Comparison of ENCODE assay signal across 1 cellular context in genomic region chr19:47430041-47430802, GRCh38.
TF ChIP-seq lines count a peak whose summit lies in the region.

No MANE protein-coding gene starts in this region.

TF ChIP-seq in HepG2, 621 proteins besides CTCF, POLR2A, EP300 and RAD21 (continued from another document and continues in another):
- TF ChIP-seq HDAC6 (IDR thresholded peaks at IDR 0.05; ENCODE audit: low read depth, low read length) (no peak), TSC22D2 (CRISPR knock-in tag; IDR thresholded peaks at IDR 0.05; ENCODE audit: borderline replicate concordance) (peak; percentile 77; the same call in 1 of the 2 replicates), ZNF879 (CRISPR knock-in tag; IDR thresholded peaks at IDR 0.05) (0 out of 2 replicates have a peak, but pooled peaks have one; percentile 28), ATF7 (IDR thresholded peaks at IDR 0.05) (no peak), ATF7 (CRISPR knock-in tag; IDR thresholded peaks at IDR 0.05) (no peak), PRDM10 (CRISPR knock-in tag; IDR thresholded peaks at IDR 0.05; ENCODE audit: low read depth) (0 out of 2 replicates have a peak, but pooled peaks have one; percentile 27), UBTF (CRISPR knock-in tag; IDR thresholded peaks at IDR 0.05) (peak; percentile 93), GTF3A (CRISPR knock-in tag; conservative IDR thresholded peaks at IDR 0.05) (no peak), ZMYM2 (CRISPR knock-in tag; IDR thresholded peaks at IDR 0.05) (0 out of 2 replicates have a peak, but pooled peaks have one; percentile 26), ARID5B (CRISPR knock-in tag; IDR thresholded peaks at IDR 0.05) (peak; percentile 47), ZNF781 (CRISPR knock-in tag; IDR thresholded peaks at IDR 0.05; ENCODE audit: borderline replicate concordance, not compliant biosample characterization) (no peak), MXD4 (CRISPR knock-in tag; IDR thresholded peaks at IDR 0.05) (peak; percentile 65), ZNF44 (CRISPR knock-in tag; IDR thresholded peaks at IDR 0.05) (peak; percentile 82; the same call in 1 of the 2 replicates), LRRFIP1 (CRISPR knock-in tag; conservative IDR thresholded peaks at IDR 0.05) (no peak), FOSL2 (CRISPR knock-in tag; IDR thresholded peaks at IDR 0.05) (no peak), ZNF232 (CRISPR knock-in tag; IDR thresholded peaks at IDR 0.05; ENCODE audit: borderline replicate concordance) (peak; percentile 69; the same call in 1 of the 2 replicates), IRF2 (CRISPR knock-in tag; IDR thresholded peaks at IDR 0.05) (0 out of 2 replicates have a peak, but pooled peaks have one; percentile 60), WIZ (CRISPR knock-in tag; IDR thresholded peaks at IDR 0.05) (0 out of 2 replicates have a peak, but pooled peaks have one; percentile 65), ZNF713 (CRISPR knock-in tag; IDR thresholded peaks at IDR 0.05) (0 out of 2 replicates have a peak, but pooled peaks have one; percentile 76), ZNF788 (CRISPR knock-in tag; IDR thresholded peaks at IDR 0.05; ENCODE audit: borderline replicate concordance) (peak; percentile 77; the same call in 1 of the 2 replicates), ZFP62 (CRISPR knock-in tag; IDR thresholded peaks at IDR 0.05) (no peak), XBP1 (CRISPR knock-in tag; IDR thresholded peaks at IDR 0.05) (no peak), SAFB2 (CRISPR knock-in tag; IDR thresholded peaks at IDR 0.05; ENCODE audit: borderline replicate concordance, low read depth) (peak; percentile 37), EEA1 (CRISPR knock-in tag; IDR thresholded peaks at IDR 0.05; ENCODE audit: borderline replicate concordance) (0 out of 2 replicates have a peak, but pooled peaks have one; percentile 58), FOXC1 (CRISPR knock-in tag; IDR thresholded peaks at IDR 0.05; ENCODE audit: borderline replicate concordance) (peak; percentile 74; the same call in 1 of the 2 replicates), ZMYM4 (CRISPR knock-in tag; IDR thresholded peaks at IDR 0.05) (no peak; the same call in 1 of the 2 replicates), PHF8 (CRISPR knock-in tag; IDR thresholded peaks at IDR 0.05) (peak; percentile 49), NCOA2 (CRISPR knock-in tag; IDR thresholded peaks at IDR 0.05) (no peak), PITX1 (CRISPR knock-in tag; IDR thresholded peaks at IDR 0.05) (0 out of 2 replicates have a peak, but pooled peaks have one; percentile 38), RBAK (CRISPR knock-in tag; IDR thresholded peaks at IDR 0.05) (no peak), SNAPC2 (CRISPR knock-in tag; IDR thresholded peaks at IDR 0.05) (no peak), ZNF724P (CRISPR knock-in tag; IDR thresholded peaks at IDR 0.05; ENCODE audit: borderline replicate concordance) (0 out of 2 replicates have a peak, but pooled peaks have one; percentile 83), KMT2B (CRISPR knock-in tag; IDR thresholded peaks at IDR 0.05) (no peak), NFKB2 (CRISPR knock-in tag; IDR thresholded peaks at IDR 0.05; ENCODE audit: borderline replicate concordance) (peak; percentile 76; the same call in 1 of the 2 replicates), KLF13 (CRISPR knock-in tag; IDR thresholded peaks at IDR 0.05) (no peak), ERF (CRISPR knock-in tag; IDR thresholded peaks at IDR 0.05) (peak; percentile 69; the same call in 1 of the 2 replicates), POGK (CRISPR knock-in tag; conservative IDR thresholded peaks at IDR 0.05) (peak; percentile 77; the same call in 1 of the 2 replicates), GLI4 (CRISPR knock-in tag; IDR thresholded peaks at IDR 0.05; ENCODE audit: borderline replicate concordance) (0 out of 2 replicates have a peak, but pooled peaks have one; percentile 63), ZNF224 (CRISPR knock-in tag; IDR thresholded peaks at IDR 0.05) (no peak), KLF9 (CRISPR knock-in tag; IDR thresholded peaks at IDR 0.05; ENCODE audit: low read depth) (no peak), NCOA5 (CRISPR knock-in tag; IDR thresholded peaks at IDR 0.05) (no peak), FOXO1 (CRISPR knock-in tag; IDR thresholded peaks at IDR 0.05) (no peak), ZNF414 (CRISPR knock-in tag; IDR thresholded peaks at IDR 0.05) (no peak), ZNF574 (CRISPR knock-in tag; IDR thresholded peaks at IDR 0.05) (peak; percentile 58; the same call in 1 of the 2 replicates)
